ENCODE assay signal across 8 cellular contexts in genomic region chr11:77411238-77411637, GRCh38.
DNase-seq lines count a peak whose midpoint lies in the region; ATAC-seq and TF ChIP-seq lines count a peak whose summit lies in the region.

No MANE protein-coding gene starts in this region.

- H3K9me3 Mint-ChIP-seq in stimulated activated effector memory CD8-positive, alpha-beta T cell treated with anti-CD3 and anti-CD28 coated beads, Interleukin-12 subunit alpha, Interleukin-12 subunit beta, amount 100 ng/mL, for 72 hours = no peaks in the 10 kb centered on the region

- H3K4me3 Mint-ChIP-seq in stimulated activated effector memory CD8-positive, alpha-beta T cell treated with anti-CD3 and anti-CD28 coated beads, Interleukin-12 subunit alpha, Interleukin-12 subunit beta, amount 100 ng/mL, for 72 hours = peak overlapping the region; percentile 81

- no peak overlapping the region for H3K27ac ChIP-seq in SJCRH30

- H3K9me3 ChIP-seq in SJCRH30 (replicated peaks) = no peaks in the 10 kb centered on the region

- H3K4me3 ChIP-seq in SJCRH30 = peak overlapping the region; percentile 48
- H3K4me3 ChIP-seq in cardiac fibroblast (replicated peaks in 1 of 2; ENCODE audit: low read depth in 2 of 2, low read length in 2 of 2) = peak overlapping the region; percentile 61 to 70

- ATAC-seq in HG02973 (IDR thresholded peaks at IDR 0.05; ENCODE audit: unreplicated experiment) = peak; percentile 27
- peak; percentile 72 for ATAC-seq in stimulated activated effector memory CD8-positive, alpha-beta T cell treated with anti-CD3 and anti-CD28 coated beads, Interleukin-12 subunit alpha, Interleukin-12 subunit beta, amount 100 ng/mL, for 72 hours

- no peak for TF ChIP-seq CTCF in cardiac fibroblast (IDR thresholded peaks at IDR 0.05; ENCODE audit: low read depth, low read length)

- H3K4me1 ChIP-seq in SJCRH30 = peaks cover 14% of the 10 kb centered on the region

- H3K36me3 Mint-ChIP-seq in stimulated activated effector memory CD8-positive, alpha-beta T cell treated with anti-CD3 and anti-CD28 coated beads, Interleukin-12 subunit alpha, Interleukin-12 subunit beta, amount 100 ng/mL, for 72 hours = no peaks in the 10 kb centered on the region

- H3K36me3 ChIP-seq in SJCRH30 = no peaks in the 10 kb centered on the region

- peaks cover 34% of the 10 kb centered on the region for H3K4me1 Mint-ChIP-seq in stimulated activated effector memory CD8-positive, alpha-beta T cell treated with anti-CD3 and anti-CD28 coated beads, Interleukin-12 subunit alpha, Interleukin-12 subunit beta, amount 100 ng/mL, for 72 hours

- no peaks in the 10 kb centered on the region for H3K27me3 ChIP-seq in SJCRH30

- DNase-seq in stimulated activated CD4-positive, alpha-beta T cell treated with anti-CD3 and anti-CD28 coated beads, Interleukin-15, amount 100 ng/mL, for 24 hours = peak; percentile 42
- DNase-seq in stimulated activated CD4-positive, alpha-beta T cell treated with anti-CD3 and anti-CD28 coated beads, Interleukin-12 subunit alpha, Interleukin-12 subunit beta, amount 100 ng/mL, for 4 hours = no peak
- DNase-seq in SJCRH30 (no peak), cardiac fibroblast (ENCODE audit: low read depth in 2 of 2) (peak; percentile 26 to 40), left kidney (ENCODE audit: low read depth, low spot score) (peak; percentile 35), NCI-H187 treated with DMSO at 0.1 percent for 48 hours (lab: John Stamatoyannopoulos, UW) (no peak)
- DNase-seq in stimulated activated effector memory CD8-positive, alpha-beta T cell treated with anti-CD3 and anti-CD28 coated beads, Interleukin-12 subunit alpha, Interleukin-12 subunit beta, amount 100 ng/mL, for 72 hours (ENCODE audit: low spot score in 2 of 2) = peak in 1 of 2 donors; percentile 18

- H3K27ac Mint-ChIP-seq in stimulated activated effector memory CD8-positive, alpha-beta T cell treated with anti-CD3 and anti-CD28 coated beads, Interleukin-12 subunit alpha, Interleukin-12 subunit beta, amount 100 ng/mL, for 72 hours = peak overlapping the region; percentile 88

Comparison
In these comparisons a context has a peak if more than half of its experiments do, and no peak if none do; other contexts are left out.
1. DNase-seq: peak in stimulated activated CD4-positive, alpha-beta T cell treated with anti-CD3 and anti-CD28 coated beads, Interleukin-15, amount 100 ng/mL, for 24 hours (single experiment), cardiac fibroblast (2 of 2) and left kidney (single experiment); none in stimulated activated CD4-positive, alpha-beta T cell treated with anti-CD3 and anti-CD28 coated beads, Interleukin-12 subunit alpha, Interleukin-12 subunit beta, amount 100 ng/mL, for 4 hours (single experiment), SJCRH30 (0 of 2) and NCI-H187 treated with DMSO at 0.1 percent for 48 hours (single experiment).